In genomic region chr13:36841411-36841810, GRCh38 we compare ENCODE assay signal across 24 cellular contexts. TPM values are rescaled to one million over a fixed set of nuclear protein-coding genes. Genes with fewer than 3 reads are reported as not detected.
DNase-seq lines count a peak whose midpoint lies in the region; ATAC-seq and TF ChIP-seq lines count a peak whose summit lies in the region.
"Had no signal": no experiment of that assay in that cellular context is flagged by ENCODE, and none has a peak within 500 bp of the region (broad histone marks: within the 10 kb centered on the region; RNA-seq: fewer than 3 reads in every experiment).

No MANE protein-coding gene starts in this region.

- H3K36me3 ChIP-seq in HEK293 (ENCODE audit: control insufficient read depth in 2 of 2, insufficient read depth in 1 of 2, low read length in 2 of 2) (peaks cover 0 to 7% of the 10 kb centered on the region in 2 experiments; a peak in 2 of 3 replicates), left lung (no peaks in the 10 kb centered on the region)
- H3K36me3 ChIP-seq: prostate gland had no signal

- no peaks in the 10 kb centered on the region for H3K9me3 ChIP-seq in HEK293 (ENCODE audit: control insufficient read depth, insufficient read depth, low read depth, low read length)
- no peaks in the 10 kb centered on the region for H3K9me3 ChIP-seq in left lung
- H3K9me3 ChIP-seq: body of pancreas, prostate gland, tibial nerve had no signal

- intact Hi-C loops in left lung (cut with DNase I), result no loop called here
- intact Hi-C loops in lower leg skin (cut with DNase I; ENCODE audit: low total_unique reads), result no loop called here

- WGBS in lower leg skin, 2 donors, result 80 to 84% methylated on average over 5 of the region's 5 CpGs

- POLR2A ChIA-PET in HEK293 (lab: Yijun Ruan, JAX), result interaction anchor here (0.6 kb wide), 1 partner anchor 736 kb away, joined by 3 read pairs; no protein-coding TSS in a partner anchor

- H3K4me3 ChIP-seq in HEK293 (ENCODE audit: low read depth, low read length) (no peak overlapping the region), left lung (no peak overlapping the region), lower leg skin (ENCODE audit: low read depth, poor library complexity, severe bottlenecking) (no peak overlapping the region)
- H3K4me3 ChIP-seq: body of pancreas, prostate gland, tibial nerve had no signal

- no peak for TF ChIP-seq POLR2A in lower leg skin (IDR thresholded peaks at IDR 0.05)

- H3K27me3 ChIP-seq in left lung, result no peaks in the 10 kb centered on the region
- H3K27me3 ChIP-seq: body of pancreas, tibial nerve had no signal

- peak; percentile 70 for ATAC-seq in left lung
- ATAC-seq: body of pancreas; HCT116; naive thymus-derived CD8-positive, alpha-beta T cell; Panc1 had no signal

- H3K4me1 ChIP-seq in HEK293 (ENCODE audit: control insufficient read depth, insufficient read depth, low read length) (no peaks in the 10 kb centered on the region), left lung (no peaks in the 10 kb centered on the region)
- H3K4me1 ChIP-seq: prostate gland, tibial nerve had no signal

- CTCF ChIA-PET in HEK293 (lab: Yijun Ruan, JAX), result interaction anchor here (0.6 to 1.4 kb wide), 3 partner anchors 141 to 422 kb away, joined by 3 to 5 read pairs (median 4); no protein-coding TSS in a partner anchor

- no peak overlapping the region for H3K27ac ChIP-seq in HEK293 (ENCODE audit: extremely low read depth, low read depth, low read length)
- H3K27ac ChIP-seq in VCaP, result no peak overlapping the region
- no peak overlapping the region for H3K27ac ChIP-seq in left lung
- H3K27ac ChIP-seq: body of pancreas, C4-2B, prostate gland, tibial nerve had no signal

- DNase-seq in DMS79 treated with DMSO at 0.1 percent for 48 hours (lab: John Stamatoyannopoulos, UW) (peak; percentile 10), DMS79 (lab: John Stamatoyannopoulos, UW) (no peak), left lung (no peak), lower leg skin (ENCODE audit: low spot score in 2 of 2) (no peak), SW 1271 (lab: John Stamatoyannopoulos, UW) (no peak), inferior parietal cortex (ENCODE audit: extremely low spot score) (no peak)
- DNase-seq: activated CD4-positive, alpha-beta T cell treated with anti-CD3 and anti-CD28 coated beads, Interleukin-2, amount 50 U/mL, for 48 hours; activated naive CD4-positive, alpha-beta T cell treated with anti-CD3 and anti-CD28 coated beads, Interleukin-2, amount 50 U/mL, for 16 hours; activated T-cell treated with anti-CD3 and anti-CD28 coated beads, Interleukin-2, amount 50 U/mL, for 1 hour; body of pancreas; head of caudate nucleus; immature natural killer cell; naive thymus-derived CD8-positive, alpha-beta T cell; NCI-H2029; NCI-H524 treated with DMSO at 0.1 percent for 48 hours; stimulated activated CD4-positive, alpha-beta T cell treated with anti-CD3 and anti-CD28 coated beads, Interleukin-12 subunit alpha, Interleukin-12 subunit beta, amount 100 ng/mL, for 4 hours; stimulated activated naive CD4-positive, alpha-beta T cell had no signal

- TF ChIP-seq CTCF in HEK293 (tag by site-specific recombination; IDR thresholded peaks at IDR 0.05) (no peak), VCaP (conservative IDR thresholded peaks at IDR 0.05) (peak; percentile 24; the same call in 1 of the 2 replicates), left lung (IDR thresholded peaks at IDR 0.05) (no peak), lower leg skin (IDR thresholded peaks at IDR 0.05) (no peak)

TF ChIP-seq in HEK293, 187 proteins besides CTCF, POLR2A, EP300 and RAD21:
- TF ChIP-seq TRIM28 (IDR thresholded peaks at IDR 0.05; ENCODE audit: borderline replicate concordance, low read length) (no peak), ZNF354C (tag by site-specific recombination; IDR thresholded peaks at IDR 0.05; ENCODE audit: borderline replicate concordance, low read depth) (no peak), ZBTB6 (tag by site-specific recombination; IDR thresholded peaks at IDR 0.05) (no peak), ZNF26 (tag by site-specific recombination; IDR thresholded peaks at IDR 0.05) (no peak), ZNF350 (tag by site-specific recombination; IDR thresholded peaks at IDR 0.05) (no peak), ZNF654 (tag by site-specific recombination; IDR thresholded peaks at IDR 0.05; ENCODE audit: low read depth) (peak; percentile 50), PRDM10 (tag by site-specific recombination; IDR thresholded peaks at IDR 0.05) (no peak), ZNF433 (tag by site-specific recombination; IDR thresholded peaks at IDR 0.05; ENCODE audit: low read depth) (no peak), GLI2 (tag by site-specific recombination; IDR thresholded peaks at IDR 0.05; ENCODE audit: borderline replicate concordance, low read depth) (no peak)

RNA-seq across cellular contexts. Expression of gene RFXAP, which starts 22.4 kb away (rescaled TPM):
- total RNA-seq in left lung (1 to 10 TPM; 3.6 to 4.7 TPM), lower leg skin (1 to 10 TPM; 1.0 to 3.7 (median 2.2) TPM)
